12 cellular contexts compared by ENCODE assay signal in the genomic region with DNA sequence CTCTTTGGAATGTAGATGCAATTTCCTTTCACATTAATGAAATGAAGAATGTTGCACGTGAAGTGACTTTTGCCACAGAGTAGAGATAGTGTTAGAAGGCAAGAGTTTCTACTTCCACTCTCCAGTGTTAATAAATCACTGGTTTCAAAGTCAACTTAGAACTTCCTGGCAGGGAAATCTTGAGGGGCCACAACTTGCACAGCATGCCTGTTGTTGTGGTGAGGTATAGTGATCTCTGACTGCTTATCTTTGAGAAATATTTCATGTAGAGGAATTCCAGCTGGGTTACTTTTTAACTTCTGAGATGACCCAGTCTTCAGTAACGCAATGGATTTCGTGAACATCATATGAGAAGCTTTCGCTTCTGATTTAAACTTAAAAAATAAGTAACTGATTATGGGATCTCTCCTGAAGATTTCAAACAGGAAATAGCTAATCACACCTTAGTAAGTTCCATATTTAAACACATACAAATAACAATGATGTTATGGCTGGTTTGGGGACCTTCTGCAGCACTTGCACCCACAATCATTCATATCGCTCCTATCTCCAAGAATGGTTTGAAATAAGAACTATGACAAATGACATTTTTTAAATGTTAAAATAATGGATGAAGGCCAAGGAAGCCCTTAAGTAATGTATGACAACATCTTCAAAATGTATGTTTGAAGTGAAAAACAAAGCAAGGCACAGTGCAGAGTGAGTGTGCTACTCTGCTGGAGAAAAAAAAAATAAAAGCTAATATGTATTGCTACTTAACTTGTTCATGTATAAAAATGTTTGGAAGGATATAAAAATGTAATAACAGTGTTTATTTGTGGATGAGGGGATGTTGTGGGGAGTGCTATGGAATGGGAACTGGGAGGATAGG.
DNase-seq lines count a peak whose midpoint lies in the region; ATAC-seq and TF ChIP-seq lines count a peak whose summit lies in the region.
"Had no signal": no experiment of that assay in that cellular context is flagged by ENCODE, and none has a peak within 500 bp of the region (broad histone marks: within the 10 kb centered on the region; RNA-seq: fewer than 3 reads in every experiment).

No MANE protein-coding gene starts in this region.

- H3K9me3 ChIP-seq in DND-41 (ENCODE audit: insufficient read depth, low read length, severe bottlenecking): no peaks in the 10 kb centered on the region
- no peaks in the 10 kb centered on the region for H3K9me3 ChIP-seq in CD8-positive, alpha-beta T cell (ENCODE audit: low read length)

- POLR2A ChIA-PET in CD8-positive, alpha-beta T cell (lab: Charles Lee): no interaction called here

- H4K20me1 ChIP-seq in DND-41 (ENCODE audit: insufficient read depth, low read length): no peaks in the 10 kb centered on the region

- no peak for DNase-seq in DND-41
- DNase-seq in fibroblast of villous mesenchyme (ENCODE audit: low read depth): peak; percentile 57
- no peak for DNase-seq in islet precursor cell
- DNase-seq in CD8-positive, alpha-beta T cell: no peak
- DNase-seq in stimulated activated CD4-positive, alpha-beta T cell treated with anti-CD3 and anti-CD28 coated beads, Interleukin-12 subunit alpha, Interleukin-12 subunit beta, amount 100 ng/mL, for 4 hours: no peak
- DNase-seq: activated T-cell treated with anti-CD3 and anti-CD28 coated beads for 4 hours, HCEC 1CT, NCI-H526 treated with DMSO at 0.1 percent for 48 hours, T-helper 2 cell had no signal

- no peaks in the 10 kb centered on the region for H3K27me3 Mint-ChIP-seq in CD8-positive, alpha-beta T cell (ENCODE audit: low read depth)

- intact Hi-C loops in CD8-positive, alpha-beta T cell (cut with DNase I, micrococcal nuclease): no loop called here

- H3K36me3 ChIP-seq in DND-41 (ENCODE audit: insufficient read depth, low read length): no peaks in the 10 kb centered on the region
- H3K36me3 ChIP-seq in CD8-positive, alpha-beta T cell (ENCODE audit: insufficient read depth, low read length): no peaks in the 10 kb centered on the region

- no peak overlapping the region for H3K4me2 ChIP-seq in DND-41 (ENCODE audit: insufficient read depth, low read length)

- H3K9me3 Mint-ChIP-seq in CD8-positive, alpha-beta T cell: no peaks in the 10 kb centered on the region

- peak overlapping the region; percentile 44; the same call in 1 of the 2 replicates for H2AFZ ChIP-seq in DND-41 (ENCODE audit: low read depth, low read length)

- H3K4me1 Mint-ChIP-seq in CD8-positive, alpha-beta T cell (ENCODE audit: low read depth): no peaks in the 10 kb centered on the region

- no peaks in the 10 kb centered on the region for H3K36me3 Mint-ChIP-seq in CD8-positive, alpha-beta T cell

- H3K27me3 ChIP-seq in DND-41 (ENCODE audit: insufficient read depth, low read length, poor library complexity): no peaks in the 10 kb centered on the region
- H3K27me3 ChIP-seq in CD8-positive, alpha-beta T cell (ENCODE audit: insufficient read depth, low read length): peaks cover 3% of the 10 kb centered on the region

- no peak overlapping the region for H3K27ac ChIP-seq in DND-41 (ENCODE audit: low read length)
- H3K27ac ChIP-seq in CD8-positive, alpha-beta T cell (ENCODE audit: low read depth, low read length): no peak overlapping the region

- H3K4me3 Mint-ChIP-seq in CD8-positive, alpha-beta T cell: no peak overlapping the region

- CTCF ChIA-PET in CD8-positive, alpha-beta T cell (lab: Charles Lee): interaction anchor here (0.8 kb wide), 1 partner anchor 31 kb away, joined by 3 read pairs; no protein-coding TSS in a partner anchor

- no peaks in the 10 kb centered on the region for H3K79me2 ChIP-seq in DND-41 (ENCODE audit: insufficient read depth, low read length)

- no peak overlapping the region for H3K4me3 ChIP-seq in DND-41 (ENCODE audit: low read depth in 1 of 2, low read length in 2 of 2)
- no peak overlapping the region for H3K4me3 ChIP-seq in fibroblast of villous mesenchyme (ENCODE audit: low read depth, low read length)
- H3K4me3 ChIP-seq in CD8-positive, alpha-beta T cell (ENCODE audit: low read depth, low read length): no peak overlapping the region

- ATAC-seq in DND-41 (ENCODE audit: insufficient read depth, low read depth) (0 out of 3 replicates have a peak, but pooled peaks have one; percentile 44), GM21737 (IDR thresholded peaks at IDR 0.05; ENCODE audit: unreplicated experiment) (peak; percentile 51), HG03457 (IDR thresholded peaks at IDR 0.05; ENCODE audit: unreplicated experiment) (peak; percentile 39), HG03520 (IDR thresholded peaks at IDR 0.05; ENCODE audit: unreplicated experiment) (no peak)
- ATAC-seq in CD8-positive, alpha-beta T cell: no peak

- H3K4me1 ChIP-seq in DND-41 (ENCODE audit: insufficient read depth, low read length): no peaks in the 10 kb centered on the region
- H3K4me1 ChIP-seq in CD8-positive, alpha-beta T cell (ENCODE audit: insufficient read depth, low read length): no peaks in the 10 kb centered on the region

- TF ChIP-seq CTCF in DND-41 (IDR thresholded peaks at IDR 0.05; ENCODE audit: borderline replicate concordance, extremely low read depth, low read length, poor library complexity, severe bottlenecking) (no peak), fibroblast of villous mesenchyme (IDR thresholded peaks at IDR 0.05; ENCODE audit: insufficient read depth, low read depth, low read length) (no peak)
- no peak for TF ChIP-seq CTCF in CD8-positive, alpha-beta T cell (IDR thresholded peaks at IDR 0.05)

- no peak overlapping the region for H3K9ac ChIP-seq in DND-41 (ENCODE audit: low read depth, low read length)

- H3K27ac Mint-ChIP-seq in CD8-positive, alpha-beta T cell: no peak overlapping the region

Comparison
In these comparisons a context has a peak if more than half of its experiments do, and no peak if none do; other contexts are left out.
1. ATAC-seq: peak in DND-41 (single experiment), GM21737 (single experiment) and HG03457 (single experiment); none in HG03520 (single experiment) and CD8-positive, alpha-beta T cell (single experiment).